Comparison of ENCODE assay signal across 8 cellular contexts in the genomic region with DNA sequence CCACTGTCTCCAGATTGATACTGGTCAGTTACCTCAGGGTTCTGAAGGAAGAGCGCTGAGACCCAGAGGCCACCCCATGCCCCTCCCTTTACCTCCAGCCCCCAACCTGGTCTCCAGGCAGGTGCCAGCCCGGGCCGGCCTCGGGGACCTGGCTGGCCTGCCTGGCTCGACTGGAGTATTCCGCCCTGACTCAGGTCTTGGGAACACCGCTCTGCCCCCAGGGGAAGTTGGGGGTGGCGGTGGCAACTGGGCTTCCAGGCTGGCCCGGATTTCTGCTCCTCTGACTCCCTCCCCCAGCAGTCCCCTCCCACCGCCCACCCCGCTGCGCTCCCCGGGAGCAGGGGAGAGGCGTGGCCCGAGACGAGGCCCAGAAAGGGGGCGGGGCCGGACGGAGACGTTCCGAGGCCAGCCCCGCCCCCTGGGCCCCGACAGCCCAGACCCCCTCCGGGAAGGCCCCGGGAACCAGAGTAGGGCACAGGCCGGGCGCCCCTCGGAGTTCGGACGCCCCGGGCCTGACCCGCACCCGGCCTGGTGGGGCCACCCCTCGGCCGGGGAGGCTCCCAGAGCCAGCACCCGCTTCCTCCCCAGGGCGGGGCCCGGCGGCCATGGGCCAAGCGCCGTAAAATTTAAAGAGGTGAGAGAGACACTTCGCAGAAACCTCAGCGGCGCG.
A peak's percentile ranks its signal among the peaks of the same experiment; 100 is the strongest.
DNase-seq lines count a peak whose midpoint lies in the region; ATAC-seq and TF ChIP-seq lines count a peak whose summit lies in the region.

No MANE protein-coding gene starts in this region.

- H3K4me3 ChIP-seq in ACC112 (ENCODE audit: low read depth, low read length): peak overlapping the region; percentile 74

- H3K27ac ChIP-seq in ACC112 (ENCODE audit: low read depth, low read length): no peak overlapping the region

- TF ChIP-seq CTCF in nephron progenitor cell (IDR thresholded peaks at IDR 0.05): no peak

- H3K4me1 Mint-ChIP-seq in nephron progenitor cell: peaks cover 48% of the 10 kb centered on the region
- H3K4me1 Mint-ChIP-seq in stimulated activated naive CD8-positive, alpha-beta T cell treated with anti-CD3 and anti-CD28 coated beads, Interleukin-15, Interleukin-2, amounts not matched to agents 100 ng/mL and 50 ng/mL, for 24 hours (ENCODE audit: low read depth): peaks cover 45% of the 10 kb centered on the region

- H3K79me2 ChIP-seq in ACC112 (ENCODE audit: control insufficient read depth, insufficient read depth, low read length, unreplicated experiment): no peaks in the 10 kb centered on the region

- ATAC-seq in GM18868 (IDR thresholded peaks at IDR 0.05; ENCODE audit: unreplicated experiment): peak; percentile 82
- peak; percentile 61 for ATAC-seq in HG03135 (IDR thresholded peaks at IDR 0.05; ENCODE audit: unreplicated experiment)
- peak; percentile 85 for ATAC-seq in esophagus mucosa

- H3K27me3 ChIP-seq in ACC112 (ENCODE audit: insufficient read depth, low read length): peaks cover 41% of the 10 kb centered on the region

- H3K27me3 Mint-ChIP-seq in nephron progenitor cell (ENCODE audit: low read depth, poor library complexity): peaks cover 75% of the 10 kb centered on the region
- H3K27me3 Mint-ChIP-seq in stimulated activated naive CD8-positive, alpha-beta T cell treated with anti-CD3 and anti-CD28 coated beads, Interleukin-15, Interleukin-2, amounts not matched to agents 100 ng/mL and 50 ng/mL, for 24 hours: no peaks in the 10 kb centered on the region

- peaks cover under 1% of the 10 kb centered on the region for H3K9me3 Mint-ChIP-seq in nephron progenitor cell
- no peaks in the 10 kb centered on the region for H3K9me3 Mint-ChIP-seq in stimulated activated naive CD8-positive, alpha-beta T cell treated with anti-CD3 and anti-CD28 coated beads, Interleukin-15, Interleukin-2, amounts not matched to agents 100 ng/mL and 50 ng/mL, for 24 hours

- peak overlapping the region; percentile 92 for H2AFZ ChIP-seq in ACC112 (ENCODE audit: low read length, unreplicated experiment)

- no peak overlapping the region for H3K27ac Mint-ChIP-seq in nephron progenitor cell
- peak overlapping the region; percentile 85 for H3K27ac Mint-ChIP-seq in stimulated activated naive CD8-positive, alpha-beta T cell treated with anti-CD3 and anti-CD28 coated beads, Interleukin-15, Interleukin-2, amounts not matched to agents 100 ng/mL and 50 ng/mL, for 24 hours

- DNase-seq in NOMO-1 treated with dmso at 0.1 percent for 144 hours (lab: John Stamatoyannopoulos, UW; ENCODE audit: unreplicated experiment) (peak; percentile 42), activated T-cell treated with anti-CD3 and anti-CD28 coated beads for 24 hours (ENCODE audit: low read depth) (peak; percentile 87), nephron progenitor cell (peak; percentile 94)

- H3K36me3 ChIP-seq in ACC112 (ENCODE audit: insufficient read depth, low read length): no peaks in the 10 kb centered on the region

- H3K36me3 Mint-ChIP-seq in nephron progenitor cell (ENCODE audit: low read depth): no peaks in the 10 kb centered on the region
- H3K36me3 Mint-ChIP-seq in stimulated activated naive CD8-positive, alpha-beta T cell treated with anti-CD3 and anti-CD28 coated beads, Interleukin-15, Interleukin-2, amounts not matched to agents 100 ng/mL and 50 ng/mL, for 24 hours (ENCODE audit: low read depth): no peaks in the 10 kb centered on the region

- H3K4me1 ChIP-seq in ACC112 (ENCODE audit: control insufficient read depth, insufficient read depth, low read length, unreplicated experiment): peaks cover 5% of the 10 kb centered on the region

- H3K4me3 Mint-ChIP-seq in nephron progenitor cell: peak overlapping the region; percentile 75
- H3K4me3 Mint-ChIP-seq in stimulated activated naive CD8-positive, alpha-beta T cell treated with anti-CD3 and anti-CD28 coated beads, Interleukin-15, Interleukin-2, amounts not matched to agents 100 ng/mL and 50 ng/mL, for 24 hours: peak overlapping the region; percentile 82

Comparison
In these comparisons a context has a peak if more than half of its experiments do, and no peak if none do; other contexts are left out.
1. DNase-seq: peak in every context shown above with its lines; median percentile 94 in nephron progenitor cell; 87 in activated T-cell treated with anti-CD3 and anti-CD28 coated beads for 24 hours; 42 in NOMO-1 treated with dmso at 0.1 percent for 144 hours.